29 cellular contexts compared by ENCODE assay signal in the genomic region with DNA sequence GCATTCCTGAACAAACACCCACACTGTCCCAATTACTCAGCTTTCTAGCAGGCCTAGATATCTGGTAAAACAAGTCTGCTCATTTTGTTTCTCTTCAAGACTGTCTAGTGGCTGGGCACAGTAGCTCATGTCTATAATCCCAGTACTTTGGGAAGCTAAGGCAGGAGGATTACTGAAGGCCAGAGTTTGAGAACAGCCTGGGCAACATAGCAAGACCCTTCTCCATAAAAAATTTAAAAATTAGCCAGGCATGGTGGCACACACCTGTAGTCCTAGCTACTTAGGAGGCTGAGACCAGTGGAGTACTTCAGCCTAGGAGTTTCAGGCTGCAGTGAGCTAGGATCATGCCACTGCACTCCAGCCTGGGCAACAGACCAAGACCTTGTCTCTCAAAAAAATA.
"Had no signal": no experiment of that assay in that cellular context is flagged by ENCODE, and none has a peak within 500 bp of the region (broad histone marks: within the 10 kb centered on the region; RNA-seq: fewer than 3 reads in every experiment).

No MANE protein-coding gene starts in this region.

- DNase-seq: stimulated activated CD4-positive, alpha-beta T cell treated with anti-CD3 and anti-CD28 coated beads, Interleukin-2, amount 100 ng/mL, for 48 hours; stimulated activated CD4-positive, alpha-beta T cell treated with anti-CD3 and anti-CD28 coated beads, Interleukin-4, amount 100 ng/mL, for 1 hour; stimulated activated CD4-positive, alpha-beta T cell treated with anti-CD3 and anti-CD28 coated beads, Interleukin-4, amount 100 ng/mL, for 24 hours; stimulated activated CD4-positive, alpha-beta T cell treated with anti-CD3 and anti-CD28 coated beads, Interleukin-4, amount 100 ng/mL, for 4 hours; stimulated activated CD8-positive, alpha-beta memory T cell treated with anti-CD3 and anti-CD28 coated beads, Interleukin-4, amount 100 ng/mL, for 48 hours; stimulated activated naive B cell treated with anti-CD40 and anti-IgM and Interleukin-4, amounts not matched to agents 10 μg/mL and 1 μg/mL and 100 μg/mL, for 72 hours; stimulated activated naive CD4-positive, alpha-beta T cell; stimulated activated naive CD4-positive, alpha-beta T cell treated with Interleukin-2 at 50 U/mL for 16 hours; stimulated activated naive CD8-positive, alpha-beta T cell treated with anti-CD3 and anti-CD28 coated beads, Interleukin-15, amount 100 ng/mL, for 72 hours; stimulated activated naive CD8-positive, alpha-beta T cell treated with anti-CD3 and anti-CD28 coated beads, Interleukin-15, Interleukin-2, amounts not matched to agents 100 U/mL and 50 U/mL, for 24 hours; stomach; substantia nigra; testis; thyroid gland; transverse colon; trophoblast cell; upper lobe of left lung; upper lobe of right lung; uterus had no signal

- H3K9me3 Mint-ChIP-seq: stimulated activated effector memory CD8-positive, alpha-beta T cell treated with anti-CD3 and anti-CD28 coated beads, Interleukin-12 subunit alpha, Interleukin-12 subunit beta, amount 100 ng/mL, for 72 hours; stimulated activated memory B cell treated with anti-CD40 and anti-IgM and Interleukin-4, amounts not matched to agents 10 μg/mL and 1 μg/mL and 100 μg/mL, for 72 hours; stimulated activated naive B cell treated with anti-CD40 and anti-IgM and Interleukin-4, amounts not matched to agents 10 μg/mL and 1 μg/mL and 100 μg/mL, for 72 hours; stimulated activated naive CD8-positive, alpha-beta T cell treated with anti-CD3 and anti-CD28 coated beads, Interleukin-15, amount 100 ng/mL, for 72 hours; stimulated activated naive CD8-positive, alpha-beta T cell treated with anti-CD3 and anti-CD28 coated beads, Interleukin-15, Interleukin-2, amounts not matched to agents 100 ng/mL and 50 ng/mL, for 24 hours; type B pancreatic cell had no signal

- H3K27ac ChIP-seq: stomach, suprapubic skin, testis, thoracic aorta, thyroid gland, tibial artery, tibial nerve, transverse colon, upper lobe of left lung, upper lobe of right lung, uterus, vagina had no signal

- H3K4me3 ChIP-seq: stomach, suprapubic skin, testis, thoracic aorta, thyroid gland, tibial artery, tibial nerve, transverse colon, upper lobe of left lung, upper lobe of right lung, uterus, vagina had no signal

- H3K27me3 ChIP-seq: suprapubic skin, testis, thyroid gland, tibial nerve, transverse colon, upper lobe of left lung, upper lobe of right lung, uterus, vagina had no signal

- ATAC-seq: stimulated activated effector memory CD8-positive, alpha-beta T cell treated with anti-CD3 and anti-CD28 coated beads, Interleukin-12 subunit alpha, Interleukin-12 subunit beta, amount 100 ng/mL, for 72 hours; stimulated activated memory B cell treated with anti-CD40 and anti-IgM and Interleukin-4, amounts not matched to agents 10 μg/mL and 1 μg/mL and 100 μg/mL, for 72 hours; stimulated activated naive B cell treated with anti-CD40 and anti-IgM and Interleukin-4, amounts not matched to agents 10 μg/mL and 1 μg/mL and 100 μg/mL, for 72 hours; stimulated activated naive CD8-positive, alpha-beta T cell treated with anti-CD3 and anti-CD28 coated beads, Interleukin-15, amount 100 ng/mL, for 72 hours; stimulated activated naive CD8-positive, alpha-beta T cell treated with anti-CD3 and anti-CD28 coated beads, Interleukin-15, Interleukin-2, amounts not matched to agents 100 U/mL and 50 U/mL, for 24 hours; upper lobe of right lung had no signal

- H3K9me3 ChIP-seq: stomach, suprapubic skin, testis, thoracic aorta, thyroid gland, tibial artery, tibial nerve, transverse colon, upper lobe of left lung, upper lobe of right lung, uterus, vagina had no signal

- H3K4me3 Mint-ChIP-seq: stimulated activated effector memory CD8-positive, alpha-beta T cell treated with anti-CD3 and anti-CD28 coated beads, Interleukin-12 subunit alpha, Interleukin-12 subunit beta, amount 100 ng/mL, for 72 hours; stimulated activated memory B cell treated with anti-CD40 and anti-IgM and Interleukin-4, amounts not matched to agents 10 μg/mL and 1 μg/mL and 100 μg/mL, for 72 hours; stimulated activated naive B cell treated with anti-CD40 and anti-IgM and Interleukin-4, amounts not matched to agents 10 μg/mL and 1 μg/mL and 100 μg/mL, for 72 hours; stimulated activated naive CD8-positive, alpha-beta T cell treated with anti-CD3 and anti-CD28 coated beads, Interleukin-15, amount 100 ng/mL, for 72 hours; stimulated activated naive CD8-positive, alpha-beta T cell treated with anti-CD3 and anti-CD28 coated beads, Interleukin-15, Interleukin-2, amounts not matched to agents 100 ng/mL and 50 ng/mL, for 24 hours; type B pancreatic cell had no signal

- FAIRE-seq: urothelium cell line had no signal

- H3K36me3 ChIP-seq: stomach, suprapubic skin, thoracic aorta, thyroid gland, tibial artery, tibial nerve, transverse colon, upper lobe of left lung, upper lobe of right lung, uterus, vagina had no signal

- H3K4me1 ChIP-seq: uterus had no signal

- H3K36me3 Mint-ChIP-seq: stimulated activated effector memory CD8-positive, alpha-beta T cell treated with anti-CD3 and anti-CD28 coated beads, Interleukin-12 subunit alpha, Interleukin-12 subunit beta, amount 100 ng/mL, for 72 hours; stimulated activated memory B cell treated with anti-CD40 and anti-IgM and Interleukin-4, amounts not matched to agents 10 μg/mL and 1 μg/mL and 100 μg/mL, for 72 hours; type B pancreatic cell had no signal

- H3K27ac Mint-ChIP-seq: stimulated activated effector memory CD8-positive, alpha-beta T cell treated with anti-CD3 and anti-CD28 coated beads, Interleukin-12 subunit alpha, Interleukin-12 subunit beta, amount 100 ng/mL, for 72 hours; stimulated activated memory B cell treated with anti-CD40 and anti-IgM and Interleukin-4, amounts not matched to agents 10 μg/mL and 1 μg/mL and 100 μg/mL, for 72 hours; stimulated activated naive B cell treated with anti-CD40 and anti-IgM and Interleukin-4, amounts not matched to agents 10 μg/mL and 1 μg/mL and 100 μg/mL, for 72 hours; stimulated activated naive CD8-positive, alpha-beta T cell treated with anti-CD3 and anti-CD28 coated beads, Interleukin-15, amount 100 ng/mL, for 72 hours; stimulated activated naive CD8-positive, alpha-beta T cell treated with anti-CD3 and anti-CD28 coated beads, Interleukin-15, Interleukin-2, amounts not matched to agents 100 ng/mL and 50 ng/mL, for 24 hours; type B pancreatic cell had no signal
